1 cellular context compared by ENCODE assay signal in genomic region chr19:34673590-34673989, GRCh38.
TF ChIP-seq lines count a peak whose summit lies in the region.

No MANE protein-coding gene starts in this region.

TF ChIP-seq in HepG2, 621 proteins besides CTCF, POLR2A, EP300 and RAD21 (continued from another document and continues in another):
- no peak for TF ChIP-seq ZNF562 (CRISPR knock-in tag; IDR thresholded peaks at IDR 0.05; ENCODE audit: borderline replicate concordance)
- TF ChIP-seq ZFX (CRISPR knock-in tag; IDR thresholded peaks at IDR 0.05; ENCODE audit: low read depth) = 0 out of 2 replicates have a peak, but pooled peaks have one; percentile 19
- TF ChIP-seq PHB2 (IDR thresholded peaks at IDR 0.05; ENCODE audit: partially characterized antibody) = no peak
- 0 out of 2 replicates have a peak, but pooled peaks have one; percentile 17 for TF ChIP-seq NFYC (CRISPR knock-in tag; IDR thresholded peaks at IDR 0.05)
- no peak for TF ChIP-seq GTF2F1 (IDR thresholded peaks at IDR 0.05; ENCODE audit: low read length)
- TF ChIP-seq NFIB (CRISPR knock-in tag; IDR thresholded peaks at IDR 0.05; ENCODE audit: borderline replicate concordance) = no peak
- no peak for TF ChIP-seq ZNF597 (CRISPR knock-in tag; IDR thresholded peaks at IDR 0.05)
- TF ChIP-seq NR2C2 (CRISPR knock-in tag; IDR thresholded peaks at IDR 0.05; ENCODE audit: borderline replicate concordance) = no peak
- no peak for TF ChIP-seq KDM2A (CRISPR knock-in tag; IDR thresholded peaks at IDR 0.05; ENCODE audit: borderline replicate concordance, low read depth)
- no peak for TF ChIP-seq SMAD1 (CRISPR knock-in tag; IDR thresholded peaks at IDR 0.05; ENCODE audit: borderline replicate concordance, low read depth)
- no peak for TF ChIP-seq GATAD1 (CRISPR knock-in tag; IDR thresholded peaks at IDR 0.05)
- peak; percentile 87 for TF ChIP-seq GATAD2A (CRISPR knock-in tag; IDR thresholded peaks at IDR 0.05)
- 0 out of 2 replicates have a peak, but pooled peaks have one; percentile 54 for TF ChIP-seq ZBTB43 (CRISPR knock-in tag; conservative IDR thresholded peaks at IDR 0.05)
- no peak for TF ChIP-seq ZNF225 (CRISPR knock-in tag; IDR thresholded peaks at IDR 0.05)
- TF ChIP-seq CSRNP1 (CRISPR knock-in tag; IDR thresholded peaks at IDR 0.05) = no peak
- TF ChIP-seq MTERF4 (CRISPR knock-in tag; IDR thresholded peaks at IDR 0.05) = no peak
- no peak for TF ChIP-seq ZNF629 (CRISPR knock-in tag; conservative IDR thresholded peaks at IDR 0.05)
- TF ChIP-seq DR1 (CRISPR knock-in tag; IDR thresholded peaks at IDR 0.05) = no peak
- no peak for TF ChIP-seq ZIK1 (CRISPR knock-in tag; IDR thresholded peaks at IDR 0.05; ENCODE audit: borderline replicate concordance, low read depth)
- no peak for TF ChIP-seq CREBL2 (CRISPR knock-in tag; IDR thresholded peaks at IDR 0.05; ENCODE audit: borderline replicate concordance)
- 0 out of 2 replicates have a peak, but pooled peaks have one; percentile 26 for TF ChIP-seq ZNF232 (CRISPR knock-in tag; IDR thresholded peaks at IDR 0.05; ENCODE audit: borderline replicate concordance)
- TF ChIP-seq ZBTB8A (CRISPR knock-in tag; IDR thresholded peaks at IDR 0.05; ENCODE audit: borderline replicate concordance, low read depth) = no peak
- no peak for TF ChIP-seq ZNF766 (CRISPR knock-in tag; IDR thresholded peaks at IDR 0.05; ENCODE audit: borderline replicate concordance)
- TF ChIP-seq NCOA5 (CRISPR knock-in tag; IDR thresholded peaks at IDR 0.05) = no peak
- no peak for TF ChIP-seq ZBTB39 (CRISPR knock-in tag; IDR thresholded peaks at IDR 0.05)
- TF ChIP-seq MYPOP (CRISPR knock-in tag; IDR thresholded peaks at IDR 0.05) = no peak
- TF ChIP-seq PLSCR1 (CRISPR knock-in tag; IDR thresholded peaks at IDR 0.05; ENCODE audit: borderline replicate concordance) = no peak
- no peak for TF ChIP-seq BRCA1 (CRISPR knock-in tag; IDR thresholded peaks at IDR 0.05)
- no peak for TF ChIP-seq CHCHD3 (CRISPR knock-in tag; IDR thresholded peaks at IDR 0.05)
- no peak for TF ChIP-seq MEIS1 (CRISPR knock-in tag; IDR thresholded peaks at IDR 0.05; ENCODE audit: borderline replicate concordance)
- TF ChIP-seq CENPBD1 (CRISPR knock-in tag; IDR thresholded peaks at IDR 0.05; ENCODE audit: borderline replicate concordance, low read depth) = no peak
- no peak for TF ChIP-seq ZNF10 (CRISPR knock-in tag; IDR thresholded peaks at IDR 0.05; ENCODE audit: borderline replicate concordance, low read depth)
- TF ChIP-seq ZNF589 (CRISPR knock-in tag; conservative IDR thresholded peaks at IDR 0.05) = no peak
- no peak for TF ChIP-seq ELF1 (CRISPR knock-in tag; IDR thresholded peaks at IDR 0.05)
- TF ChIP-seq ZNF674 (CRISPR knock-in tag; IDR thresholded peaks at IDR 0.05; ENCODE audit: low read depth) = no peak
- 0 out of 2 replicates have a peak, but pooled peaks have one; percentile 46 for TF ChIP-seq ZBTB3 (CRISPR knock-in tag; IDR thresholded peaks at IDR 0.05; ENCODE audit: borderline replicate concordance, low read depth)
- TF ChIP-seq ZNF792 (CRISPR knock-in tag; IDR thresholded peaks at IDR 0.05) = peak; percentile 64; the same call in 1 of the 2 replicates
- TF ChIP-seq ZFP62 (CRISPR knock-in tag; IDR thresholded peaks at IDR 0.05) = no peak
- TF ChIP-seq ZNF564 (CRISPR knock-in tag; IDR thresholded peaks at IDR 0.05) = no peak
- peak; percentile 78 for TF ChIP-seq NCOA2 (CRISPR knock-in tag; IDR thresholded peaks at IDR 0.05)
- no peak for TF ChIP-seq ZNF574 (CRISPR knock-in tag; IDR thresholded peaks at IDR 0.05)
- TF ChIP-seq ZBTB4 (CRISPR knock-in tag; IDR thresholded peaks at IDR 0.05; ENCODE audit: borderline replicate concordance) = no peak
- no peak for TF ChIP-seq ZNF776 (CRISPR knock-in tag; IDR thresholded peaks at IDR 0.05)
- TF ChIP-seq ZNF670 (CRISPR knock-in tag; IDR thresholded peaks at IDR 0.05; ENCODE audit: borderline replicate concordance) = no peak
- no peak for TF ChIP-seq ZFP90 (CRISPR knock-in tag; IDR thresholded peaks at IDR 0.05; ENCODE audit: borderline replicate concordance)
- TF ChIP-seq JUNB (CRISPR knock-in tag; IDR thresholded peaks at IDR 0.05; ENCODE audit: borderline replicate concordance) = no peak
- TF ChIP-seq TAF15 (IDR thresholded peaks at IDR 0.05; ENCODE audit: low read depth, low read length, poor library complexity, severe bottlenecking) = no peak
